In the genomic region with DNA sequence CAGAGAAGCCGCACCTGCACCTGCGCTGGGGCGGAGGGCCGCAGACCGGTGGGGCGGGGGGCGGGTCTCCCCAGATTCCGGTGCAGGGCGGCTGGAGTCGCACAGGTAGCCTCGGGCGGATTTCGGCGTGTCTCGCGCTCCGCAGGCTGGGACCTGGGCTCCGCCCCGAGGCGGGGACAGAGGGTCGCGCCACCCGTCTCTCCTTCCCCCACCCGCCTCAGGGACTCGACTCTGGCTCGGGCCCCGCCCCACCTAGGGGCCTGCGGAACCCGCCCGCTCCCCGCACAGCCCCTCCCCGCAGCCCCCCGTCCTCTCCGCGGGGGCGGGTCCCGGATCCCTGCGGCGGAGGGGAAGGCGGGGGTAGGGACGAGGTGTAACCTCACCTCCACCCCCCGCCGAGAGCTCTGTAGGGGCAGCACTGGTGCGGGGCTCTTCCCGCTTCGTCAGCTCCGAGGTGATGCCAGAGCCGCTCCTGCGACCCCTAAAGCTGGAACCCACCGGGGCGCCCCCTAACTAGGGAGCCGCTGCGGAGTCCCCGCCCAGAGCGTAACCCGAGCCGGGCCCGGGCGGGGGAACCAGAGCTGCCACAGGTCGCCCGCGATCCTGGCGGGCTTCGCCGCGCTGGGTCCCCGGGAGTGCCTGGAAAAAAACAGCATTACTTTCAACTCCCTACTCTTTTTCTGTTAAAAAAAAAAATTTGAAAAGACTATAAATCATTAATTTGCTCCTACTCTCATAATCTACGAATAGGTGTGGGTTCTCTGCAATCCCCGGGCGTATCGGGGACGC, we compare ENCODE assay signal across 8 cellular contexts. TPM values are rescaled to one million over a fixed set of nuclear protein-coding genes. Genes with fewer than 3 reads are reported as not detected.
DNase-seq lines count a peak whose midpoint lies in the region; ATAC-seq, FAIRE-seq and TF ChIP-seq lines count a peak whose summit lies in the region.

A gene with protein sequence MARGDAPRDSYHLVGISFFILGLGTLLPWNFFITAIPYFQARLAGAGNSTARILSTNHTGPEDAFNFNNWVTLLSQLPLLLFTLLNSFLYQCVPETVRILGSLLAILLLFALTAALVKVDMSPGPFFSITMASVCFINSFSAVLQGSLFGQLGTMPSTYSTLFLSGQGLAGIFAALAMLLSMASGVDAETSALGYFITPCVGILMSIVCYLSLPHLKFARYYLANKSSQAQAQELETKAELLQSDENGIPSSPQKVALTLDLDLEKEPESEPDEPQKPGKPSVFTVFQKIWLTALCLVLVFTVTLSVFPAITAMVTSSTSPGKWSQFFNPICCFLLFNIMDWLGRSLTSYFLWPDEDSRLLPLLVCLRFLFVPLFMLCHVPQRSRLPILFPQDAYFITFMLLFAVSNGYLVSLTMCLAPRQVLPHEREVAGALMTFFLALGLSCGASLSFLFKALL (minus strand): TSS at position 134 of the 789 bp plus-strand sequence. CDS start 169 bp downstream, outside the sequence.

- no peak for TF ChIP-seq RAD21 in Ishikawa (IDR thresholded peaks at IDR 0.05; ENCODE audit: low read depth)

- H3K36me3 Mint-ChIP-seq in activated T-helper 17 cell treated with anti-CD3 and anti-CD28 coated beads, Interleukin-2, amount 50 U/mL, for 72 hours (ENCODE audit: low read depth): no peaks in the 10 kb centered on the region

- H3K9me3 Mint-ChIP-seq in activated T-helper 17 cell treated with anti-CD3 and anti-CD28 coated beads, Interleukin-2, amount 50 U/mL, for 72 hours: no peaks in the 10 kb centered on the region

- H3K4me1 Mint-ChIP-seq in activated T-helper 17 cell treated with anti-CD3 and anti-CD28 coated beads, Interleukin-2, amount 50 U/mL, for 72 hours: no peaks in the 10 kb centered on the region

- peaks cover 31% of the 10 kb centered on the region for H3K79me2 ChIP-seq in PC-9 (ENCODE audit: low read depth)

- no peaks in the 10 kb centered on the region for H3K27me3 ChIP-seq in PC-9 (ENCODE audit: insufficient read depth, low read depth)
- no peaks in the 10 kb centered on the region for H3K27me3 ChIP-seq in pancreas
- peaks cover 2 to 18% of the 10 kb centered on the region in 2 donors for H3K27me3 ChIP-seq in tibial artery

- intact Hi-C loops in PC-9 (cut with micrococcal nuclease; ENCODE audit: unreplicated experiment) (loop anchor here (1.0 to 5.0 kb wide), 3 partner anchors 15 to 60 kb away; a partner anchor contains a TSS), pancreas (cut with DNase I) (no loop called here), tibial artery (cut with DNase I; ENCODE audit: low total_unique reads) (no loop called here)

- peak within 1 kb of the TSS; percentile 79 for H3K4me3 Mint-ChIP-seq in activated T-helper 17 cell treated with anti-CD3 and anti-CD28 coated beads, Interleukin-2, amount 50 U/mL, for 72 hours

- H3K27me3 Mint-ChIP-seq in activated T-helper 17 cell treated with anti-CD3 and anti-CD28 coated beads, Interleukin-2, amount 50 U/mL, for 72 hours: no peaks in the 10 kb centered on the region

- peaks cover 16% of the 10 kb centered on the region for H3K36me3 ChIP-seq in PC-9 (ENCODE audit: low read depth)
- no peaks in the 10 kb centered on the region for H3K36me3 ChIP-seq in pancreas
- H3K36me3 ChIP-seq in tibial artery: no peaks in the 10 kb centered on the region

- WGBS in pancreas, 2 donors: 0 to 1% methylated on average over 49 to 72 of the region's 72 CpGs

- peak within 1 kb of the TSS; percentile 96 for H2AFZ ChIP-seq in PC-9

- no peaks in the 10 kb centered on the region for H3K9me2 ChIP-seq in PC-9 (ENCODE audit: insufficient read depth)

- H3K27ac ChIP-seq in PC-9 (peak within 1 kb of the TSS; percentile 80), pancreas (peak within 1 kb of the TSS; percentile 77 to 94 (median 92)), tibial artery (peak within 1 kb of the TSS; percentile 35 to 55)

- H3K27ac Mint-ChIP-seq in activated T-helper 17 cell treated with anti-CD3 and anti-CD28 coated beads, Interleukin-2, amount 50 U/mL, for 72 hours: peak within 1 kb of the TSS; percentile 78

- peaks cover 32% of the 10 kb centered on the region for H4K20me1 ChIP-seq in PC-9 (ENCODE audit: insufficient read depth)

- H3K4me3 ChIP-seq in PC-9 (peak within 1 kb of the TSS; percentile 95), pancreas (peak within 1 kb of the TSS; percentile 60 to 69 (median 62)), tibial artery (peak within 1 kb of the TSS; percentile 55 to 75)

- CTCF ChIA-PET in PC-9 (lab: Charles Lee): interaction anchor here (1.1 to 1.8 kb wide), 2 partner anchors 14 kb away, joined by 7 to 11 read pairs; no protein-coding TSS in a partner anchor

- peaks cover 40% of the 10 kb centered on the region for H3F3A ChIP-seq in PC-9 (ENCODE audit: insufficient read depth, low read depth)

- no TSS peak for BruUV-seq in PC-9 (replicated peaks; lab: Mats Ljungman, UMichigan)

- POLR2A ChIA-PET in PC-9 (lab: Charles Lee; ENCODE audit: unreplicated experiment): interaction anchor here (0.5 to 1.0 kb wide), 7 partner anchors 59 to 1008 kb away, joined by 3 to 7 read pairs (median 4); a partner anchor contains a TSS

- peak within 1 kb of the TSS; percentile 80 for H3K4me2 ChIP-seq in PC-9

- TF ChIP-seq EP300 in Ishikawa (IDR thresholded peaks at IDR 0.05; ENCODE audit: borderline replicate concordance): peak; percentile 34; the same call in 1 of the 2 replicates

- FAIRE-seq in pancreas (lab: Jason Lieb, UNC): no peak

- ATAC-seq in activated T-helper 17 cell treated with anti-CD3 and anti-CD28 coated beads, Interleukin-2, amount 50 U/mL, for 72 hours (replicated peaks): peak; percentile 78
- ATAC-seq in pancreas: peak; percentile 75 to 90 (median 84)

- DNase-seq in Ammon's horn (ENCODE audit: low spot score) (peak; percentile 33), GM20000 (ENCODE audit: low spot score) (peak; percentile 91), PC-9 (peak; percentile 93 to 100), germinal center (ENCODE audit: low spot score) (peak; percentile 41), pancreas (peak; percentile 81 to 92 (median 86)), tibial artery (peak in 1 of 2 donors; percentile 69)

- no peak for TF ChIP-seq CTCF in GM20000 (IDR thresholded peaks at IDR 0.05; ENCODE audit: extremely low read depth, missing control alignments)
- no peak for TF ChIP-seq CTCF in PC-9 (conservative IDR thresholded peaks at IDR 0.05)
- TF ChIP-seq CTCF in pancreas (IDR thresholded peaks at IDR 0.05): no peak
- no peak for TF ChIP-seq CTCF in tibial artery (IDR thresholded peaks at IDR 0.05)

- peaks cover 24% of the 10 kb centered on the region for H3K4me1 ChIP-seq in PC-9 (replicated peaks; ENCODE audit: insufficient read depth)
- H3K4me1 ChIP-seq in pancreas: peaks cover 0 to 4% (median 0%) of the 10 kb centered on the region in 3 donors
- H3K4me1 ChIP-seq in tibial artery: peaks cover 3 to 32% (median 20%) of the 10 kb centered on the region in 4 donors

- H3K9me3 ChIP-seq in PC-9 (ENCODE audit: insufficient read depth, low read depth) (no peaks in the 10 kb centered on the region), pancreas (no peaks in the 10 kb centered on the region), tibial artery (no peaks in the 10 kb centered on the region)

TF ChIP-seq in Ishikawa, 13 proteins besides CTCF, POLR2A, EP300 and RAD21 (continues in another document):
- TF ChIP-seq TAF1 (IDR thresholded peaks at IDR 0.05; ENCODE audit: low read depth) (peak; percentile 50; the same call in 1 of the 2 replicates), FOXM1 (IDR thresholded peaks at IDR 0.05; ENCODE audit: borderline replicate concordance, low read depth) (no peak), YY1 (IDR thresholded peaks at IDR 0.05; ENCODE audit: low read depth) (no peak), EGR1 (IDR thresholded peaks at IDR 0.05) (peak; percentile 71), NFIC (IDR thresholded peaks at IDR 0.05) (no peak), CEBPB (IDR thresholded peaks at IDR 0.05) (no peak), TCF12 (IDR thresholded peaks at IDR 0.05; ENCODE audit: low read depth) (peak; percentile 7), TEAD4 (IDR thresholded peaks at IDR 0.05) (no peak; the same call in 1 of the 2 replicates)
- TF ChIP-seq, protein P1, sequence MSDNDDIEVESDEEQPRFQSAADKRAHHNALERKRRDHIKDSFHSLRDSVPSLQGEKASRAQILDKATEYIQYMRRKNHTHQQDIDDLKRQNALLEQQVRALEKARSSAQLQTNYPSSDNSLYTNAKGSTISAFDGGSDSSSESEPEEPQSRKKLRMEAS (IDR thresholded peaks at IDR 0.05): no peak
- TF ChIP-seq, protein P2, sequence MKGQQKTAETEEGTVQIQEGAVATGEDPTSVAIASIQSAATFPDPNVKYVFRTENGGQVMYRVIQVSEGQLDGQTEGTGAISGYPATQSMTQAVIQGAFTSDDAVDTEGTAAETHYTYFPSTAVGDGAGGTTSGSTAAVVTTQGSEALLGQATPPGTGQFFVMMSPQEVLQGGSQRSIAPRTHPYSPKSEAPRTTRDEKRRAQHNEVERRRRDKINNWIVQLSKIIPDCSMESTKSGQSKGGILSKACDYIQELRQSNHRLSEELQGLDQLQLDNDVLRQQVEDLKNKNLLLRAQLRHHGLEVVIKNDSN (IDR thresholded peaks at IDR 0.05): no peak
- TF ChIP-seq, protein P3, sequence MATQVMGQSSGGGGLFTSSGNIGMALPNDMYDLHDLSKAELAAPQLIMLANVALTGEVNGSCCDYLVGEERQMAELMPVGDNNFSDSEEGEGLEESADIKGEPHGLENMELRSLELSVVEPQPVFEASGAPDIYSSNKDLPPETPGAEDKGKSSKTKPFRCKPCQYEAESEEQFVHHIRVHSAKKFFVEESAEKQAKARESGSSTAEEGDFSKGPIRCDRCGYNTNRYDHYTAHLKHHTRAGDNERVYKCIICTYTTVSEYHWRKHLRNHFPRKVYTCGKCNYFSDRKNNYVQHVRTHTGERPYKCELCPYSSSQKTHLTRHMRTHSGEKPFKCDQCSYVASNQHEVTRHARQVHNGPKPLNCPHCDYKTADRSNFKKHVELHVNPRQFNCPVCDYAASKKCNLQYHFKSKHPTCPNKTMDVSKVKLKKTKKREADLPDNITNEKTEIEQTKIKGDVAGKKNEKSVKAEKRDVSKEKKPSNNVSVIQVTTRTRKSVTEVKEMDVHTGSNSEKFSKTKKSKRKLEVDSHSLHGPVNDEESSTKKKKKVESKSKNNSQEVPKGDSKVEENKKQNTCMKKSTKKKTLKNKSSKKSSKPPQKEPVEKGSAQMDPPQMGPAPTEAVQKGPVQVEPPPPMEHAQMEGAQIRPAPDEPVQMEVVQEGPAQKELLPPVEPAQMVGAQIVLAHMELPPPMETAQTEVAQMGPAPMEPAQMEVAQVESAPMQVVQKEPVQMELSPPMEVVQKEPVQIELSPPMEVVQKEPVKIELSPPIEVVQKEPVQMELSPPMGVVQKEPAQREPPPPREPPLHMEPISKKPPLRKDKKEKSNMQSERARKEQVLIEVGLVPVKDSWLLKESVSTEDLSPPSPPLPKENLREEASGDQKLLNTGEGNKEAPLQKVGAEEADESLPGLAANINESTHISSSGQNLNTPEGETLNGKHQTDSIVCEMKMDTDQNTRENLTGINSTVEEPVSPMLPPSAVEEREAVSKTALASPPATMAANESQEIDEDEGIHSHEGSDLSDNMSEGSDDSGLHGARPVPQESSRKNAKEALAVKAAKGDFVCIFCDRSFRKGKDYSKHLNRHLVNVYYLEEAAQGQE (IDR thresholded peaks at IDR 0.05; ENCODE audit: low read depth): no peak

RNA-seq across cellular contexts. Expression of the gene that starts here (rescaled TPM):
- total RNA-seq in PC-9 (2021) (28.9 and 36.1 TPM in 2 replicates), pancreas (1 to 10 TPM; 2.9 to 6.0 (median 4.3) TPM)
- total RNA-seq in activated T-helper 17 cell treated with anti-CD3 and anti-CD28 coated beads, Interleukin-2, amount 50 U/mL, for 72 hours: 1 to 10 TPM; 7.6 to 9.1 TPM
- polyA plus RNA-seq in pancreas: 10 to 100 TPM; 19.9 to 21.7 TPM
